In genomic region chr3:41117398-41117870, GRCh38 we compare ENCODE assay signal across 8 cellular contexts.
DNase-seq lines count a peak whose midpoint lies in the region; ATAC-seq, FAIRE-seq and TF ChIP-seq lines count a peak whose summit lies in the region.

No MANE protein-coding gene starts in this region.

- no peak for TF ChIP-seq POLR2A in GM12891 (IDR thresholded peaks at IDR 0.05; ENCODE audit: low read depth, low read length)

- peak; percentile 27 for DNase-seq in GM12891 (ENCODE audit: insufficient read length, low spot score)
- peak; percentile 25 to 57 for DNase-seq in NCI-H187 (lab: John Stamatoyannopoulos, UW)
- DNase-seq in activated CD4-positive, alpha-beta T cell treated with anti-CD3 and anti-CD28 coated beads for 48 hours: peak; percentile 90
- peak; percentile 100 for DNase-seq in choroid plexus epithelial cell (ENCODE audit: low read depth)
- peak; percentile 96 for DNase-seq in medulla oblongata (ENCODE audit: extremely low spot score)
- DNase-seq in stimulated activated CD8-positive, alpha-beta memory T cell treated with anti-CD3 and anti-CD28 coated beads, Interleukin-15, amount 100 ng/mL, for 48 hours (ENCODE audit: low read depth in 2 of 2): peak; percentile 74 to 80
- no peak for DNase-seq in NCI-H1694 treated with DMSO at 0.1 percent for 48 hours (lab: John Stamatoyannopoulos, UW)

- H3K4me3 ChIP-seq in choroid plexus epithelial cell (ENCODE audit: low read depth, low read length): no peak overlapping the region

- peak; percentile 67 for FAIRE-seq in GM12891 (lab: Jason Lieb, UNC)

- peak; percentile 88 for ATAC-seq in HG02623 (IDR thresholded peaks at IDR 0.05; ENCODE audit: unreplicated experiment)

- no peak for TF ChIP-seq CTCF in choroid plexus epithelial cell (conservative IDR thresholded peaks at IDR 0.05; ENCODE audit: low read depth, low read length)

TF ChIP-seq in GM12891, 5 proteins besides CTCF, POLR2A, EP300 and RAD21:
- TF ChIP-seq POU2F2 (IDR thresholded peaks at IDR 0.05; ENCODE audit: low read depth, low read length) (no peak), PAX5 (IDR thresholded peaks at IDR 0.05; ENCODE audit: insufficient read depth, low read length, severe bottlenecking) (no peak), SPI1 (IDR thresholded peaks at IDR 0.05; ENCODE audit: low read depth, low read length) (no peak), POLR2AphosphoS5 (IDR thresholded peaks at IDR 0.05; ENCODE audit: low read depth, low read length) (no peak), TAF1 (IDR thresholded peaks at IDR 0.05; ENCODE audit: low read depth, low read length) (no peak)
